ENCODE assay signal across 1 cellular context in the genomic region with DNA sequence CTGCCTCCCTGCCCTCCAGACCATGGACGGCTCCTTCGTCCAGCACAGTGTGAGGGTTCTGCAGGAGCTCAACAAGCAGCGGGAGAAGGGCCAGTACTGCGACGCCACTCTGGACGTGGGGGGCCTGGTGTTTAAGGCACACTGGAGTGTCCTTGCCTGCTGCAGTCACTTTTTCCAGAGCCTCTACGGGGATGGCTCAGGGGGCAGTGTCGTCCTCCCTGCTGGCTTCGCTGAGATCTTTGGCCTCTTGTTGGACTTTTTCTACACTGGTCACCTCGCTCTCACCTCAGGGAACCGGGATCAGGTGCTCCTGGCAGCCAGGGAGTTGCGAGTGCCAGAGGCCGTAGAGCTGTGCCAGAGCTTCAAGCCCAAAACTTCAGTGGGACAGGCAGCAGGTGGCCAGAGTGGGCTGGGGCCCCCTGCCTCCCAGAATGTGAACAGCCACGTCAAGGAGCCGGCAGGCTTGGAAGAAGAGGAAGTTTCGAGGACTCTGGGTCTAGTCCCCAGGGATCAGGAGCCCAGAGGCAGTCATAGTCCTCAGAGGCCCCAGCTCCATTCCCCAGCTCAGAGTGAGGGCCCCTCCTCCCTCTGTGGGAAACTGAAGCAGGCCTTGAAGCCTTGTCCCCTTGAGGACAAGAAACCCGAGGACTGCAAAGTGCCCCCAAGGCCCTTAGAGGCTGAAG.
TF ChIP-seq lines count a peak whose summit lies in the region.

No MANE protein-coding gene starts in this region.

TF ChIP-seq in SK-N-SH, 30 proteins besides CTCF, POLR2A, EP300 and RAD21:
- TF ChIP-seq TAF1 (IDR thresholded peaks at IDR 0.05; ENCODE audit: borderline replicate concordance, low read depth, low read length) = no peak
- TF ChIP-seq FOSL2 (IDR thresholded peaks at IDR 0.05; ENCODE audit: borderline replicate concordance, low read depth) = no peak
- no peak for TF ChIP-seq REST (IDR thresholded peaks at IDR 0.05; ENCODE audit: low read depth, low read length)
- no peak for TF ChIP-seq CHD2 (IDR thresholded peaks at IDR 0.05; ENCODE audit: low read length, partially characterized antibody)
- TF ChIP-seq NRF1 (IDR thresholded peaks at IDR 0.05; ENCODE audit: low read depth, low read length) = no peak
